ENCODE assay signal across 28 cellular contexts in genomic region chr18:3566851-3567250, GRCh38.
"Had no signal": no experiment of that assay in that cellular context is flagged by ENCODE, and none has a peak within 500 bp of the region (broad histone marks: within the 10 kb centered on the region; RNA-seq: fewer than 3 reads in every experiment).

No MANE protein-coding gene starts in this region.

- H3K36me3 ChIP-seq: esophagus muscularis mucosa, esophagus squamous epithelium, gastrocnemius medialis, gastroesophageal sphincter, heart left ventricle, heart right ventricle had no signal

- H3K4me2 ChIP-seq: hepatocyte had no signal

- H3K4me3 ChIP-seq: coronary artery, dorsolateral prefrontal cortex, esophagus muscularis mucosa, esophagus squamous epithelium, gastrocnemius medialis, gastroesophageal sphincter, heart left ventricle, heart right ventricle, hepatocyte had no signal

- H3K9me3 ChIP-seq: esophagus squamous epithelium, gastrocnemius medialis, gastroesophageal sphincter had no signal

- H3K27me3 ChIP-seq: dorsolateral prefrontal cortex, esophagus muscularis mucosa, esophagus squamous epithelium, foreskin keratinocyte, gastrocnemius medialis, gastroesophageal sphincter, heart left ventricle, heart right ventricle, hepatocyte had no signal

- DNase-seq: cortex of kidney; dermis blood vessel endothelial cell; dorsolateral prefrontal cortex; effector CD4-positive, alpha-beta T cell; effector CD8-positive, alpha-beta T cell; effector memory CD4-positive, alpha-beta T cell; effector memory CD8-positive, alpha-beta T cell; endodermal cell; erythroblast; esophagus squamous epithelium; foreskin fibroblast; foreskin keratinocyte; foreskin melanocyte; gastrocnemius medialis; glutamatergic neuron; head of caudate nucleus; heart left ventricle; heart right ventricle; hippocampal formation had no signal

- ATAC-seq: effector memory CD8-positive, alpha-beta T cell; esophagus mucosa; foreskin keratinocyte; gastrocnemius medialis; gastroesophageal sphincter; heart left ventricle; heart right ventricle had no signal

- H2AFZ ChIP-seq: hepatocyte had no signal

- FAIRE-seq: endometrium, endothelial cell of umbilical vein, frontal cortex had no signal

- H3K4me1 ChIP-seq: esophagus muscularis mucosa, esophagus squamous epithelium, foreskin keratinocyte, gastrocnemius medialis, gastroesophageal sphincter, heart left ventricle, heart right ventricle had no signal

- H3K79me2 ChIP-seq: hepatocyte had no signal

- H3K27ac ChIP-seq: coronary artery, dorsolateral prefrontal cortex, epithelial cell of prostate, esophagus muscularis mucosa, esophagus squamous epithelium, foreskin keratinocyte, gastrocnemius medialis, gastroesophageal sphincter, heart left ventricle, heart right ventricle, hepatocyte had no signal
